ENCODE assay signal across 8 cellular contexts in the genomic region with DNA sequence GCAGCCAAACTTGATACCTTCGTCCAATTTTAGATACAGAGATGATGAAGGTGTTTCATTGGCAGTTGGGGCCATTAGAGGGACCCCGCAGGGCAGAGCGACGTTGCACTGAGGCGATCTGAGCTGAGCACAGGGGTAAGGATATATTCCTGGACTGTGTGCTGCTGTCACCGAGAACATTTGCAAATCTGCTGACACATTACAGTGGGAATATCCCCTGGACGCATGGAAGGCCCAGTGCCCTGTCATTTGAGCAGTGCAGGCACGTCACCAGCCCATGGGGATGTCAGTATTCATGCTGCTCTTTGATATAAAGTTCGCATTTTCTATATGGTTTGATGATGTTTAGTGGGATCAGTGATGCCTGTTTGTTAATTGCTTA. TPM values are rescaled to one million over a fixed set of nuclear protein-coding genes. Genes with fewer than 3 reads are reported as not detected.
A peak's percentile ranks its signal among the peaks of the same experiment; 100 is the strongest.
DNase-seq lines count a peak whose midpoint lies in the region; ATAC-seq and TF ChIP-seq lines count a peak whose summit lies in the region.

No MANE protein-coding gene starts in this region.

- H3K27me3 Mint-ChIP-seq in HFFc6 (ENCODE audit: insufficient read depth) = no peaks in the 10 kb centered on the region
- peaks cover 6% of the 10 kb centered on the region for H3K27me3 Mint-ChIP-seq in activated naive CD8-positive, alpha-beta T cell

- CTCF ChIA-PET in BJ (lab: Yijun Ruan, JAX) = interaction anchor here (0.7 to 2.7 kb wide), 12 partner anchors 9 to 1640 kb away, joined by 3 to 16 read pairs (median 3); no protein-coding TSS in a partner anchor

- H3K9me3 Mint-ChIP-seq in HFFc6 = peaks cover 21% of the 10 kb centered on the region
- no peaks in the 10 kb centered on the region for H3K9me3 Mint-ChIP-seq in activated naive CD8-positive, alpha-beta T cell (ENCODE audit: low read depth)

- H3K27ac ChIP-seq in mesenchymal stem cell (ENCODE audit: low read length, poor library complexity, severe bottlenecking) = peak overlapping the region; percentile 49

- H3K4me2 ChIP-seq in mesenchymal stem cell (ENCODE audit: low read length, poor library complexity, severe bottlenecking) = peak overlapping the region; percentile 39

- H3K4me1 Mint-ChIP-seq in HFFc6 (ENCODE audit: low read depth) = peaks cover 62% of the 10 kb centered on the region
- peaks cover 19% of the 10 kb centered on the region for H3K4me1 Mint-ChIP-seq in activated naive CD8-positive, alpha-beta T cell (ENCODE audit: low read depth)

- H3K4me3 Mint-ChIP-seq in HFFc6 = peak overlapping the region; percentile 87
- peak overlapping the region; percentile 47 for H3K4me3 Mint-ChIP-seq in activated naive CD8-positive, alpha-beta T cell

- 57% methylated on average over 9 of the region's 9 CpGs for WGBS in mesenchymal stem cell

- peaks cover 17% of the 10 kb centered on the region for H3K36me3 Mint-ChIP-seq in HFFc6 (ENCODE audit: low read depth)
- no peaks in the 10 kb centered on the region for H3K36me3 Mint-ChIP-seq in activated naive CD8-positive, alpha-beta T cell

- no peak overlapping the region for H3K23ac ChIP-seq in mesenchymal stem cell (ENCODE audit: low read length in 2 of 2)

- peak overlapping the region; percentile 5 for H2AK5ac ChIP-seq in mesenchymal stem cell (ENCODE audit: low read length, severe bottlenecking)

- H3K9ac ChIP-seq in mesenchymal stem cell (ENCODE audit: low read length) = peak overlapping the region; percentile 79

- no peak for DNase-seq in BJ (ENCODE audit: low read depth)
- DNase-seq in HFFc6 = peak; percentile 16
- peak; percentile 51 for DNase-seq in mesenchymal stem cell
- DNase-seq in RPMI8226 = no peak
- DNase-seq in HuH-7.5 (ENCODE audit: low spot score) = no peak
- no peak for DNase-seq in NOMO-1 (lab: John Stamatoyannopoulos, UW; ENCODE audit: unreplicated experiment in 2 of 2)
- no peak for DNase-seq in left lobe of liver (ENCODE audit: low spot score)

- no peak overlapping the region for H2BK5ac ChIP-seq in mesenchymal stem cell (ENCODE audit: low read depth, low read length, poor library complexity, severe bottlenecking)

- TF ChIP-seq CTCF in BJ (IDR thresholded peaks at IDR 0.05; ENCODE audit: insufficient read depth, low read depth, low read length) (no peak), HFFc6 (IDR thresholded peaks at IDR 0.05) (no peak)

- peaks cover 5% of the 10 kb centered on the region for H3K4me1 ChIP-seq in mesenchymal stem cell (ENCODE audit: control insufficient read depth, insufficient read depth, low read depth, low read length)

- peak overlapping the region; percentile 80 for H2BK120ac ChIP-seq in mesenchymal stem cell (ENCODE audit: low read depth, low read length)

- peak overlapping the region; percentile 93 for H4K91ac ChIP-seq in mesenchymal stem cell (ENCODE audit: low read length)

- H3K36me3 ChIP-seq in BJ (ENCODE audit: control insufficient read depth, insufficient read depth, low read length) = no peaks in the 10 kb centered on the region
- no peaks in the 10 kb centered on the region for H3K36me3 ChIP-seq in mesenchymal stem cell (ENCODE audit: control insufficient read depth in 1 of 2, insufficient read depth in 2 of 2, low read depth in 1 of 2, low read length in 2 of 2)

- H4K8ac ChIP-seq in mesenchymal stem cell (ENCODE audit: low read length) = peak overlapping the region; percentile 91

- peak overlapping the region; percentile 37 to 96 for H3K18ac ChIP-seq in mesenchymal stem cell (ENCODE audit: low read depth in 1 of 2, low read length in 2 of 2)

- peaks cover 3% of the 10 kb centered on the region for H3K79me1 ChIP-seq in mesenchymal stem cell (replicated peaks; ENCODE audit: low read length, poor library complexity, severe bottlenecking)

- H3K14ac ChIP-seq in mesenchymal stem cell (ENCODE audit: low read length in 2 of 2) = no peak overlapping the region

- peak overlapping the region; percentile 32 to 99 for H2BK12ac ChIP-seq in mesenchymal stem cell (ENCODE audit: low read length in 2 of 2)

- POLR2A ChIA-PET in BJ (lab: Charles Lee) = no interaction called here

- peaks cover 18% of the 10 kb centered on the region for H3K9me3 ChIP-seq in mesenchymal stem cell (ENCODE audit: control insufficient read depth, low read length)

- H3K4ac ChIP-seq in mesenchymal stem cell (ENCODE audit: low read depth in 1 of 2, low read length in 2 of 2) = peak overlapping the region in 1 of 2 experiments; percentile 47

- H3K27ac Mint-ChIP-seq in HFFc6 = peak overlapping the region; percentile 92
- H3K27ac Mint-ChIP-seq in activated naive CD8-positive, alpha-beta T cell = peak overlapping the region; percentile 41

- H2BK15ac ChIP-seq in mesenchymal stem cell (ENCODE audit: low read depth, poor library complexity, severe bottlenecking) = no peak overlapping the region

- H3K4me3 ChIP-seq in BJ (ENCODE audit: low read depth, low read length) (peak overlapping the region; percentile 2; the same call in 1 of the 2 replicates), mesenchymal stem cell (ENCODE audit: insufficient read depth in 1 of 2, low read depth in 1 of 2, low read length in 2 of 2) (peak overlapping the region in 1 of 2 experiments; percentile 64)

- no peaks in the 10 kb centered on the region for H3K27me3 ChIP-seq in BJ (ENCODE audit: control insufficient read depth, insufficient read depth, low read length)
- no peaks in the 10 kb centered on the region for H3K27me3 ChIP-seq in mesenchymal stem cell (ENCODE audit: control insufficient read depth in 1 of 2, insufficient read depth in 1 of 2, low read length in 2 of 2)

- no peak overlapping the region for H2AFZ ChIP-seq in mesenchymal stem cell (ENCODE audit: low read depth, low read length)

- no peak for ATAC-seq in left lobe of liver

RNA-seq across cellular contexts. Expression of a gene that starts 10.4 kb away (rescaled TPM):
- 72.6 and 134 TPM in 2 replicates for polyA plus RNA-seq in BJ (2011; rRNA removed)
- 47.8 and 56.9 TPM in 2 replicates for polyA minus RNA-seq in BJ (2011; rRNA and poly(A)+ RNA removed)
- 100 to 1,000 TPM; 134 to 176 (median 154) TPM for total RNA-seq in HFFc6 (2021; fragmentation: NEBNext Ultra II Directional; extraction: Animal tissue kit (Norgen Biotek cat#: 25700))
- polyA plus RNA-seq in mesenchymal stem cell (2013, experiment 1 of 2) = 85.8 TPM
- polyA plus RNA-seq in mesenchymal stem cell (2013, experiment 2 of 2) = 87.7 TPM
- 67.1 TPM for total RNA-seq in left lobe of liver

Comparison
In these comparisons a context has a peak if more than half of its experiments do, and no peak if none do; other contexts are left out.
1. DNase-seq: peak in HFFc6 (single experiment) and mesenchymal stem cell (single experiment); none in BJ (single experiment), RPMI8226 (single experiment), HuH-7.5 (single experiment), NOMO-1 (0 of 2) and left lobe of liver (single experiment).